In genomic region chr1:26961826-26962225, GRCh38 we compare ENCODE assay signal across 11 cellular contexts. TPM values are rescaled to one million over a fixed set of nuclear protein-coding genes. Genes with fewer than 3 reads are reported as not detected.
A peak's percentile ranks its signal among the peaks of the same experiment; 100 is the strongest.
DNase-seq lines count a peak whose midpoint lies in the region; ATAC-seq and TF ChIP-seq lines count a peak whose summit lies in the region.
"Had no signal": no experiment of that assay in that cellular context is flagged by ENCODE, and none has a peak within 500 bp of the region (broad histone marks: within the 10 kb centered on the region; RNA-seq: fewer than 3 reads in every experiment).

No MANE protein-coding gene starts in this region.

- TF ChIP-seq CTCF in SK-N-SH (IDR thresholded peaks at IDR 0.05) (no peak), fibroblast of mammary gland (conservative IDR thresholded peaks at IDR 0.05; ENCODE audit: control insufficient read depth, insufficient read depth, low read depth, low read length) (no peak), psoas muscle (IDR thresholded peaks at IDR 0.05) (no peak)

- peak overlapping the region; percentile 7 for H3K4me3 Mint-ChIP-seq in activated naive CD8-positive, alpha-beta T cell
- no peak overlapping the region for H3K4me3 Mint-ChIP-seq in activated naive CD8-positive, alpha-beta T cell treated with anti-CD3 and anti-CD28 coated beads, Interleukin-2, amount 50 U/mL, for 24 hours

- H2AFZ ChIP-seq in SK-N-SH (ENCODE audit: low read depth), result no peak overlapping the region

- no peak for ATAC-seq in activated naive CD8-positive, alpha-beta T cell treated with anti-CD3 and anti-CD28 coated beads, Interleukin-2, amount 50 U/mL, for 24 hours
- no peak for ATAC-seq in GM21528 (IDR thresholded peaks at IDR 0.05; ENCODE audit: low FRiP score, unreplicated experiment)
- ATAC-seq in psoas muscle, result no peak

- POLR2A ChIA-PET in SK-N-SH (lab: Yijun Ruan, JAX), result no interaction called here

- no peak overlapping the region; the same call in 1 of the 2 replicates for H3K4me2 ChIP-seq in SK-N-SH

- H3K4me1 ChIP-seq in SK-N-SH (ENCODE audit: control insufficient read depth in 1 of 2, insufficient read depth in 2 of 2, low read depth in 1 of 2, low read length in 1 of 2), result peaks cover 3 to 7% of the 10 kb centered on the region in 2 experiments; a peak in 1 of 4 replicates
- peaks cover 7% of the 10 kb centered on the region for H3K4me1 ChIP-seq in psoas muscle

- H3K27ac ChIP-seq in SK-N-SH (ENCODE audit: low read depth in 2 of 2, low read length in 1 of 2) (no peak overlapping the region), psoas muscle (no peak overlapping the region), substantia nigra (ENCODE audit: low read depth, low read length, poor library complexity, severe bottlenecking) (no peak overlapping the region)
- H3K27ac ChIP-seq: sigmoid colon had no signal

- TF ChIP-seq EP300 in SK-N-SH (IDR thresholded peaks at IDR 0.05; ENCODE audit: borderline replicate concordance in 1 of 2, low read depth in 1 of 2, low read length in 1 of 2), result no peak

- no peak for DNase-seq in activated naive CD8-positive, alpha-beta T cell treated with anti-CD3 and anti-CD28 coated beads, Interleukin-2, amount 50 U/mL, for 24 hours
- DNase-seq in SK-N-SH (no peak), fibroblast of mammary gland (ENCODE audit: low read depth) (peak; percentile 97), psoas muscle (no peak), OCI-M2 (lab: John Stamatoyannopoulos, UW; ENCODE audit: unreplicated experiment) (no peak), substantia nigra (lab: John Stamatoyannopoulos, UW) (no peak)
- DNase-seq: AML-193, NCI-H1048, sigmoid colon had no signal

- H3K4me3 ChIP-seq in SK-N-SH (ENCODE audit: low read depth in 2 of 2, low read length in 1 of 2), result no peak overlapping the region
- H3K4me3 ChIP-seq in fibroblast of mammary gland (ENCODE audit: control insufficient read depth, low read depth, low read length), result no peak overlapping the region
- H3K4me3 ChIP-seq in psoas muscle, result no peak overlapping the region
- H3K4me3 ChIP-seq: sigmoid colon had no signal

- no peaks in the 10 kb centered on the region for H3K9me3 Mint-ChIP-seq in activated naive CD8-positive, alpha-beta T cell (ENCODE audit: low read depth)
- no peaks in the 10 kb centered on the region for H3K9me3 Mint-ChIP-seq in activated naive CD8-positive, alpha-beta T cell treated with anti-CD3 and anti-CD28 coated beads, Interleukin-2, amount 50 U/mL, for 24 hours

- no peak for TF ChIP-seq RAD21 in SK-N-SH (IDR thresholded peaks at IDR 0.05; ENCODE audit: low read length)

- H3F3A ChIP-seq in SK-N-SH (replicated peaks; ENCODE audit: insufficient read depth), result peaks cover 13% of the 10 kb centered on the region

- H3K27ac Mint-ChIP-seq in activated naive CD8-positive, alpha-beta T cell, result no peak overlapping the region
- H3K27ac Mint-ChIP-seq in activated naive CD8-positive, alpha-beta T cell treated with anti-CD3 and anti-CD28 coated beads, Interleukin-2, amount 50 U/mL, for 24 hours, result no peak overlapping the region

- H3K9ac ChIP-seq in SK-N-SH, result no peak overlapping the region

- H3K36me3 ChIP-seq in SK-N-SH (replicated peaks in 1 of 2; ENCODE audit: control insufficient read depth in 1 of 2, insufficient read depth in 2 of 2, low read length in 1 of 2) (no peaks in the 10 kb centered on the region), psoas muscle (ENCODE audit: insufficient read depth in 1 of 2, low read depth in 1 of 2) (no peaks in the 10 kb centered on the region)
- H3K36me3 ChIP-seq: sigmoid colon had no signal

- H3K9me3 ChIP-seq in SK-N-SH (no peaks in the 10 kb centered on the region), psoas muscle (no peaks in the 10 kb centered on the region)
- H3K9me3 ChIP-seq: sigmoid colon had no signal

- H4K20me1 ChIP-seq in SK-N-SH (ENCODE audit: insufficient read depth), result no peaks in the 10 kb centered on the region

- intact Hi-C loops in psoas muscle (cut with DNase I), result no loop called here

- no peaks in the 10 kb centered on the region for H3K79me2 ChIP-seq in SK-N-SH (ENCODE audit: insufficient read depth)

- H3K27me3 ChIP-seq in SK-N-SH (ENCODE audit: insufficient read depth) (peaks cover 41% of the 10 kb centered on the region), psoas muscle (ENCODE audit: insufficient read depth in 3 of 3, low read length in 2 of 3) (peaks cover 0 to 59% (median 22%) of the 10 kb centered on the region in 3 donors)

- peaks cover 20% of the 10 kb centered on the region for H3K27me3 Mint-ChIP-seq in activated naive CD8-positive, alpha-beta T cell
- H3K27me3 Mint-ChIP-seq in activated naive CD8-positive, alpha-beta T cell treated with anti-CD3 and anti-CD28 coated beads, Interleukin-2, amount 50 U/mL, for 24 hours, result peaks cover 50% of the 10 kb centered on the region

- CTCF ChIA-PET in SK-N-SH (lab: Yijun Ruan, JAX), result interaction anchor here (0.8 kb wide), 1 partner anchor 173 kb away, joined by 3 read pairs; no protein-coding TSS in a partner anchor

- WGBS in SK-N-SH (ENCODE audit: low lambda C conversion rate), result 18% methylated on average over 3 of the region's 3 CpGs
- WGBS in psoas muscle, 3 donors, result 66 to 72% (median 70%) methylated on average over 3 of the region's 3 CpGs

- H3K4me1 Mint-ChIP-seq in activated naive CD8-positive, alpha-beta T cell (ENCODE audit: low read depth), result peaks cover 6% of the 10 kb centered on the region
- peaks cover 4% of the 10 kb centered on the region for H3K4me1 Mint-ChIP-seq in activated naive CD8-positive, alpha-beta T cell treated with anti-CD3 and anti-CD28 coated beads, Interleukin-2, amount 50 U/mL, for 24 hours

- H3K9me2 ChIP-seq in SK-N-SH, result no peaks in the 10 kb centered on the region

- H3K36me3 Mint-ChIP-seq in activated naive CD8-positive, alpha-beta T cell, result no peaks in the 10 kb centered on the region
- no peaks in the 10 kb centered on the region for H3K36me3 Mint-ChIP-seq in activated naive CD8-positive, alpha-beta T cell treated with anti-CD3 and anti-CD28 coated beads, Interleukin-2, amount 50 U/mL, for 24 hours (ENCODE audit: low read depth)

TF ChIP-seq in SK-N-SH, 30 proteins besides CTCF, POLR2A, EP300 and RAD21:
- TF ChIP-seq FOSL2 (IDR thresholded peaks at IDR 0.05; ENCODE audit: borderline replicate concordance, low read depth) (peak; percentile 40; the same call in 1 of the 2 replicates), REST (IDR thresholded peaks at IDR 0.05; ENCODE audit: low read depth, low read length) (no peak)

RNA-seq across cellular contexts. Expression of gene KDF1, which starts 1.6 kb away (rescaled TPM):
- not detected in 2 replicates for polyA plus RNA-seq in SK-N-SH (2012; rRNA removed)
- not detected in 2 replicates for polyA plus RNA-seq in SK-N-SH (2012; cell fraction: cytosol; rRNA removed)
- not detected in 2 replicates for polyA plus RNA-seq in SK-N-SH (2012; cell fraction: nucleus; rRNA removed)
- not detected for total RNA-seq in psoas muscle
- polyA plus RNA-seq in psoas muscle, result under 1 TPM in 1 of 3 donors, not detected in 2; 0.01 TPM
- total RNA-seq: sigmoid colon had no signal

RNA-seq across cellular contexts. Expression of gene TRNP1, which starts 31.7 kb away (rescaled TPM):
- polyA plus RNA-seq in SK-N-SH (2012; rRNA removed) (8.8 and 11.6 TPM in 2 replicates), psoas muscle (1 to 10 TPM; 1.1 to 1.6 (median 1.6) TPM)
- 8.5 and 11.5 TPM in 2 replicates for polyA plus RNA-seq in SK-N-SH (2012; cell fraction: cytosol; rRNA removed)
- polyA plus RNA-seq in SK-N-SH (2012; cell fraction: nucleus; rRNA removed), result 5.7 and 6.1 TPM in 2 replicates
- total RNA-seq in psoas muscle, result 1 to 10 TPM in 3 of 4 donors, under 1 TPM in 1; 0.84 to 3.8 (median 1.4) TPM

RNA-seq across cellular contexts. Expression of gene NUDC, which starts 40.3 kb away (rescaled TPM):
- 96.2 and 153 TPM in 2 replicates for polyA plus RNA-seq in SK-N-SH (2012; rRNA removed)
- 144 and 146 TPM in 2 replicates for polyA plus RNA-seq in SK-N-SH (2012; cell fraction: cytosol; rRNA removed)
- 71.1 and 79.5 TPM in 2 replicates for polyA plus RNA-seq in SK-N-SH (2012; cell fraction: nucleus; rRNA removed)
- total RNA-seq in psoas muscle, result 10 to 100 TPM; 55.7 to 65.5 (median 62.3) TPM
- 100 to 1,000 TPM in 1 of 3 donors, 10 to 100 TPM in 2; 77.7 to 105 (median 89.7) TPM for polyA plus RNA-seq in psoas muscle

RNA-seq across cellular contexts. Expression of gene NR0B2, which starts 48.1 kb away (rescaled TPM):
- polyA plus RNA-seq in SK-N-SH (2012; rRNA removed) (not detected in 2 replicates), psoas muscle (under 1 TPM; 0.06 to 0.21 (median 0.07) TPM)
- 0.03 TPM in 1 of 2 replicates, not detected in the other for polyA plus RNA-seq in SK-N-SH (2012; cell fraction: cytosol; rRNA removed)
- polyA plus RNA-seq in SK-N-SH (2012; cell fraction: nucleus; rRNA removed), result 0.06 and 0.09 TPM in 2 replicates
- total RNA-seq in psoas muscle, result 1 to 10 TPM in 1 of 4 donors, under 1 TPM in 2, not detected in 1; 0.25 to 1.1 (median 0.49) TPM
- total RNA-seq: sigmoid colon had no signal

RNA-seq across cellular contexts. Expression of gene TENT5B, which starts 50.8 kb away (rescaled TPM):
- polyA plus RNA-seq in SK-N-SH (2012; rRNA removed) (0.78 and 1.2 TPM in 2 replicates), psoas muscle (1 to 10 TPM in 1 of 3 donors, under 1 TPM in 2; 0.70 to 2.5 (median 0.74) TPM)
- polyA plus RNA-seq in SK-N-SH (2012; cell fraction: cytosol; rRNA removed), result 0.71 and 1.2 TPM in 2 replicates
- polyA plus RNA-seq in SK-N-SH (2012; cell fraction: nucleus; rRNA removed), result 0.63 and 0.79 TPM in 2 replicates
- total RNA-seq in psoas muscle, result 1 to 10 TPM in 3 of 4 donors, under 1 TPM in 1; 0.20 to 2.3 (median 1.7) TPM
